In the genomic region with DNA sequence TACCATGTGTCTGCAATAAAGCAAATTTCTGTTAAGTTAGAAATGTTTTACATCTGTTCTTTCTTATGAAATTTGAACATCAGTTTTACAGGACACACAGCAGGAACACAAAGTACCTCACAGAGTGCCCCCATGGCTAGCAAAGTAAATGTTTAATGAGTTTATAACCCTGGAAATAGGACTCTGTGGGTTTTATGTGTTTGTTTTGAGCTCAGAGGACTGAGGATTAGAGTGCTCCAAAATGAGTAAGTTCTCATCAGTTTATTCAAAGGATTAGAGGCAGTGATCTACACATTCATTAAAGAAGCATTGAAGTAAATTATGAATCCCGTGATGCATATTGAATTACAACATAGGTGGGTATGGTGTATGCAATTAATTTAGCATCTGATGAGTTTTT, we compare ENCODE assay signal across 1 cellular context.
TF ChIP-seq lines count a peak whose summit lies in the region.

No MANE protein-coding gene starts in this region.

TF ChIP-seq in H1, 55 proteins besides CTCF, POLR2A, EP300 and RAD21 (continued from another document):
- TF ChIP-seq CHD1 (IDR thresholded peaks at IDR 0.05; ENCODE audit: low read depth, low read length) (no peak), NRF1 (IDR thresholded peaks at IDR 0.05; ENCODE audit: low read depth, low read length) (no peak), FOSL1 (IDR thresholded peaks at IDR 0.05; ENCODE audit: insufficient read depth, low read depth, low read length) (no peak), SP4 (IDR thresholded peaks at IDR 0.05; ENCODE audit: low read length) (no peak)
